1 cellular context compared by ENCODE assay signal in the genomic region with DNA sequence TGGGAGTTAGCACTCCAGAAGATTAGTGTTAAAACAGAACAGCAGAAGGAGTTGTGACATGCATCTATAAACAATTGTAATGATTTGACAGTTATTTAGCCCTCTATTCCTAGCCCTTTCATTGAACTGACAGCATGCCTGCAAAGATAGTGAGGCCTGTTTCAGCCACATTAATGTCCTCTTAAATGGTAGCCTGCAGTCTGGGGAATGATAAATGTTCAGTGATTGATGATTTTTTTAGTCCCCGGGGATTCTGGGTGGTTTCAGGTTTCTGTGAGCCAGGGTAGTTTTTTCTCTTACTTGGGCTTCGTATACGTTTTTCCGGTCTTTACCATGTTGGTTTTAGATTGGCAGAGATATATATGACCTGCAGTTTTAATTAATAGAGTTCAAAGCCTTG.
A peak's percentile ranks its signal among the peaks of the same experiment; 100 is the strongest.
TF ChIP-seq lines count a peak whose summit lies in the region.

No MANE protein-coding gene starts in this region.

TF ChIP-seq in HEK293, 187 proteins besides CTCF, POLR2A, EP300 and RAD21 (continued from another document and continues in another):
- TF ChIP-seq, protein P1, sequence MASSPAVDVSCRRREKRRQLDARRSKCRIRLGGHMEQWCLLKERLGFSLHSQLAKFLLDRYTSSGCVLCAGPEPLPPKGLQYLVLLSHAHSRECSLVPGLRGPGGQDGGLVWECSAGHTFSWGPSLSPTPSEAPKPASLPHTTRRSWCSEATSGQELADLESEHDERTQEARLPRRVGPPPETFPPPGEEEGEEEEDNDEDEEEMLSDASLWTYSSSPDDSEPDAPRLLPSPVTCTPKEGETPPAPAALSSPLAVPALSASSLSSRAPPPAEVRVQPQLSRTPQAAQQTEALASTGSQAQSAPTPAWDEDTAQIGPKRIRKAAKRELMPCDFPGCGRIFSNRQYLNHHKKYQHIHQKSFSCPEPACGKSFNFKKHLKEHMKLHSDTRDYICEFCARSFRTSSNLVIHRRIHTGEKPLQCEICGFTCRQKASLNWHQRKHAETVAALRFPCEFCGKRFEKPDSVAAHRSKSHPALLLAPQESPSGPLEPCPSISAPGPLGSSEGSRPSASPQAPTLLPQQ (tag by site-specific recombination; IDR thresholded peaks at IDR 0.05), result no peak
- TF ChIP-seq ZNF223 (tag by site-specific recombination; IDR thresholded peaks at IDR 0.05) (no peak), ZSCAN16 (tag by site-specific recombination; IDR thresholded peaks at IDR 0.05) (no peak), KLF10 (tag by site-specific recombination; IDR thresholded peaks at IDR 0.05) (peak; percentile 61), ZNF610 (tag by site-specific recombination; IDR thresholded peaks at IDR 0.05; ENCODE audit: borderline replicate concordance) (peak; percentile 73; the same call in 1 of the 2 replicates), ZSCAN23 (tag by site-specific recombination; IDR thresholded peaks at IDR 0.05) (0 out of 2 replicates have a peak, but pooled peaks have one; percentile 48), ZFP41 (tag by site-specific recombination; IDR thresholded peaks at IDR 0.05; ENCODE audit: borderline replicate concordance) (no peak), SCRT1 (tag by site-specific recombination; IDR thresholded peaks at IDR 0.05; ENCODE audit: borderline replicate concordance) (peak; percentile 66), HOXC10 (CRISPR knock-in tag; IDR thresholded peaks at IDR 0.05) (no peak), ZNF549 (tag by site-specific recombination; IDR thresholded peaks at IDR 0.05) (peak; percentile 76), SP7 (tag by site-specific recombination; IDR thresholded peaks at IDR 0.05) (peak; percentile 96), TCF7L2 (IDR thresholded peaks at IDR 0.05; ENCODE audit: borderline replicate concordance, low read depth, low read length) (peak; percentile 74), ZNF354C (tag by site-specific recombination; IDR thresholded peaks at IDR 0.05; ENCODE audit: borderline replicate concordance, low read depth) (no peak), ZNF792 (tag by site-specific recombination; IDR thresholded peaks at IDR 0.05) (no peak), ZNF140 (tag by site-specific recombination; IDR thresholded peaks at IDR 0.05) (no peak), ZNF202 (tag by site-specific recombination; IDR thresholded peaks at IDR 0.05; ENCODE audit: borderline replicate concordance) (no peak), ZNF664 (tag by site-specific recombination; IDR thresholded peaks at IDR 0.05) (no peak), GLIS1 (tag by site-specific recombination; IDR thresholded peaks at IDR 0.05) (no peak), ZNF626 (tag by site-specific recombination; IDR thresholded peaks at IDR 0.05) (no peak), ZNF37A (tag by site-specific recombination; IDR thresholded peaks at IDR 0.05) (no peak), ZNF596 (tag by site-specific recombination; IDR thresholded peaks at IDR 0.05) (no peak), ZNF544 (tag by site-specific recombination; IDR thresholded peaks at IDR 0.05) (no peak), GLI2 (tag by site-specific recombination; IDR thresholded peaks at IDR 0.05; ENCODE audit: borderline replicate concordance, low read depth) (peak; percentile 83; the same call in 1 of the 2 replicates), ZNF624 (tag by site-specific recombination; IDR thresholded peaks at IDR 0.05) (no peak), ZNF426 (tag by site-specific recombination; IDR thresholded peaks at IDR 0.05) (no peak), ZNF501 (tag by site-specific recombination; IDR thresholded peaks at IDR 0.05) (peak; percentile 46; the same call in 1 of the 2 replicates), ZBTB8A (tag by site-specific recombination; IDR thresholded peaks at IDR 0.05) (peak; percentile 63), ZNF274 (IDR thresholded peaks at IDR 0.05; ENCODE audit: low read length) (no peak), ZNF274 (tag by site-specific recombination; IDR thresholded peaks at IDR 0.05; ENCODE audit: borderline replicate concordance) (no peak), ZNF324 (tag by site-specific recombination; IDR thresholded peaks at IDR 0.05) (no peak), ZNF19 (tag by site-specific recombination; IDR thresholded peaks at IDR 0.05; ENCODE audit: low read depth) (no peak), WT1 (tag by site-specific recombination; IDR thresholded peaks at IDR 0.05) (peak; percentile 91), ZNF558 (tag by site-specific recombination; IDR thresholded peaks at IDR 0.05) (no peak), ZNF341 (tag by site-specific recombination; IDR thresholded peaks at IDR 0.05; ENCODE audit: low read depth) (peak; percentile 20; the same call in 1 of the 2 replicates), ZEB2 (tag by site-specific recombination; IDR thresholded peaks at IDR 0.05) (peak; percentile 86), ZNF24 (tag by site-specific recombination; IDR thresholded peaks at IDR 0.05) (peak; percentile 79)
- TF ChIP-seq, protein P2, sequence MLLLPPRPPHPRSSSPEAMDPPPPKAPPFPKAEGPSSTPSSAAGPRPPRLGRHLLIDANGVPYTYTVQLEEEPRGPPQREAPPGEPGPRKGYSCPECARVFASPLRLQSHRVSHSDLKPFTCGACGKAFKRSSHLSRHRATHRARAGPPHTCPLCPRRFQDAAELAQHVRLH (tag by site-specific recombination; IDR thresholded peaks at IDR 0.05), result peak; percentile 91
- TF ChIP-seq, protein P3, sequence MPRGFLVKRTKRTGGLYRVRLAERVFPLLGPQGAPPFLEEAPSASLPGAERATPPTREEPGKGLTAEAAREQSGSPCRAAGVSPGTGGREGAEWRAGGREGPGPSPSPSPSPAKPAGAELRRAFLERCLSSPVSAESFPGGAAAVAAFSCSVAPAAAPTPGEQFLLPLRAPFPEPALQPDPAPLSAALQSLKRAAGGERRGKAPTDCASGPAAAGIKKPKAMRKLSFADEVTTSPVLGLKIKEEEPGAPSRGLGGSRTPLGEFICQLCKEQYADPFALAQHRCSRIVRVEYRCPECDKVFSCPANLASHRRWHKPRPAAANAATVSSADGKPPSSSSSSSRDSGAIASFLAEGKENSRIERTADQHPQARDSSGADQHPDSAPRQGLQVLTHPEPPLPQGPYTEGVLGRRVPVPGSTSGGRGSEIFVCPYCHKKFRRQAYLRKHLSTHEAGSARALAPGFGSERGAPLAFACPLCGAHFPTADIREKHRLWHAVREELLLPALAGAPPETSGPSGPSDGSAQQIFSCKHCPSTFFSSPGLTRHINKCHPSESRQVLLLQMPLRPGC (tag by site-specific recombination; IDR thresholded peaks at IDR 0.05), result peak; percentile 84
- TF ChIP-seq, protein P4, sequence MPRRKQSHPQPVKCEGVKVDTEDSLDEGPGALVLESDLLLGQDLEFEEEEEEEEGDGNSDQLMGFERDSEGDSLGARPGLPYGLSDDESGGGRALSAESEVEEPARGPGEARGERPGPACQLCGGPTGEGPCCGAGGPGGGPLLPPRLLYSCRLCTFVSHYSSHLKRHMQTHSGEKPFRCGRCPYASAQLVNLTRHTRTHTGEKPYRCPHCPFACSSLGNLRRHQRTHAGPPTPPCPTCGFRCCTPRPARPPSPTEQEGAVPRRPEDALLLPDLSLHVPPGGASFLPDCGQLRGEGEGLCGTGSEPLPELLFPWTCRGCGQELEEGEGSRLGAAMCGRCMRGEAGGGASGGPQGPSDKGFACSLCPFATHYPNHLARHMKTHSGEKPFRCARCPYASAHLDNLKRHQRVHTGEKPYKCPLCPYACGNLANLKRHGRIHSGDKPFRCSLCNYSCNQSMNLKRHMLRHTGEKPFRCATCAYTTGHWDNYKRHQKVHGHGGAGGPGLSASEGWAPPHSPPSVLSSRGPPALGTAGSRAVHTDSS (tag by site-specific recombination; IDR thresholded peaks at IDR 0.05), result no peak
- TF ChIP-seq, protein P5, sequence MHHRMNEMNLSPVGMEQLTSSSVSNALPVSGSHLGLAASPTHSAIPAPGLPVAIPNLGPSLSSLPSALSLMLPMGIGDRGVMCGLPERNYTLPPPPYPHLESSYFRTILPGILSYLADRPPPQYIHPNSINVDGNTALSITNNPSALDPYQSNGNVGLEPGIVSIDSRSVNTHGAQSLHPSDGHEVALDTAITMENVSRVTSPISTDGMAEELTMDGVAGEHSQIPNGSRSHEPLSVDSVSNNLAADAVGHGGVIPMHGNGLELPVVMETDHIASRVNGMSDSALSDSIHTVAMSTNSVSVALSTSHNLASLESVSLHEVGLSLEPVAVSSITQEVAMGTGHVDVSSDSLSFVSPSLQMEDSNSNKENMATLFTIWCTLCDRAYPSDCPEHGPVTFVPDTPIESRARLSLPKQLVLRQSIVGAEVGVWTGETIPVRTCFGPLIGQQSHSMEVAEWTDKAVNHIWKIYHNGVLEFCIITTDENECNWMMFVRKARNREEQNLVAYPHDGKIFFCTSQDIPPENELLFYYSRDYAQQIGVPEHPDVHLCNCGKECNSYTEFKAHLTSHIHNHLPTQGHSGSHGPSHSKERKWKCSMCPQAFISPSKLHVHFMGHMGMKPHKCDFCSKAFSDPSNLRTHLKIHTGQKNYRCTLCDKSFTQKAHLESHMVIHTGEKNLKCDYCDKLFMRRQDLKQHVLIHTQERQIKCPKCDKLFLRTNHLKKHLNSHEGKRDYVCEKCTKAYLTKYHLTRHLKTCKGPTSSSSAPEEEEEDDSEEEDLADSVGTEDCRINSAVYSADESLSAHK (tag by site-specific recombination; IDR thresholded peaks at IDR 0.05), result peak; percentile 89
- TF ChIP-seq, protein P6, sequence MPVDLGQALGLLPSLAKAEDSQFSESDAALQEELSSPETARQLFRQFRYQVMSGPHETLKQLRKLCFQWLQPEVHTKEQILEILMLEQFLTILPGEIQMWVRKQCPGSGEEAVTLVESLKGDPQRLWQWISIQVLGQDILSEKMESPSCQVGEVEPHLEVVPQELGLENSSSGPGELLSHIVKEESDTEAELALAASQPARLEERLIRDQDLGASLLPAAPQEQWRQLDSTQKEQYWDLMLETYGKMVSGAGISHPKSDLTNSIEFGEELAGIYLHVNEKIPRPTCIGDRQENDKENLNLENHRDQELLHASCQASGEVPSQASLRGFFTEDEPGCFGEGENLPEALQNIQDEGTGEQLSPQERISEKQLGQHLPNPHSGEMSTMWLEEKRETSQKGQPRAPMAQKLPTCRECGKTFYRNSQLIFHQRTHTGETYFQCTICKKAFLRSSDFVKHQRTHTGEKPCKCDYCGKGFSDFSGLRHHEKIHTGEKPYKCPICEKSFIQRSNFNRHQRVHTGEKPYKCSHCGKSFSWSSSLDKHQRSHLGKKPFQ (tag by site-specific recombination; IDR thresholded peaks at IDR 0.05), result 0 out of 2 replicates have a peak, but pooled peaks have one; percentile 40
- TF ChIP-seq, protein P7, sequence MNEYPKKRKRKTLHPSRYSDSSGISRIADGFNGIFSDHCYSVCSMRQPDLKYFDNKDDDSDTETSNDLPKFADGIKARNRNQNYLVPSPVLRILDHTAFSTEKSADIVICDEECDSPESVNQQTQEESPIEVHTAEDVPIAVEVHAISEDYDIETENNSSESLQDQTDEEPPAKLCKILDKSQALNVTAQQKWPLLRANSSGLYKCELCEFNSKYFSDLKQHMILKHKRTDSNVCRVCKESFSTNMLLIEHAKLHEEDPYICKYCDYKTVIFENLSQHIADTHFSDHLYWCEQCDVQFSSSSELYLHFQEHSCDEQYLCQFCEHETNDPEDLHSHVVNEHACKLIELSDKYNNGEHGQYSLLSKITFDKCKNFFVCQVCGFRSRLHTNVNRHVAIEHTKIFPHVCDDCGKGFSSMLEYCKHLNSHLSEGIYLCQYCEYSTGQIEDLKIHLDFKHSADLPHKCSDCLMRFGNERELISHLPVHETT (tag by site-specific recombination; IDR thresholded peaks at IDR 0.05), result peak; percentile 72
- TF ChIP-seq, protein P8, sequence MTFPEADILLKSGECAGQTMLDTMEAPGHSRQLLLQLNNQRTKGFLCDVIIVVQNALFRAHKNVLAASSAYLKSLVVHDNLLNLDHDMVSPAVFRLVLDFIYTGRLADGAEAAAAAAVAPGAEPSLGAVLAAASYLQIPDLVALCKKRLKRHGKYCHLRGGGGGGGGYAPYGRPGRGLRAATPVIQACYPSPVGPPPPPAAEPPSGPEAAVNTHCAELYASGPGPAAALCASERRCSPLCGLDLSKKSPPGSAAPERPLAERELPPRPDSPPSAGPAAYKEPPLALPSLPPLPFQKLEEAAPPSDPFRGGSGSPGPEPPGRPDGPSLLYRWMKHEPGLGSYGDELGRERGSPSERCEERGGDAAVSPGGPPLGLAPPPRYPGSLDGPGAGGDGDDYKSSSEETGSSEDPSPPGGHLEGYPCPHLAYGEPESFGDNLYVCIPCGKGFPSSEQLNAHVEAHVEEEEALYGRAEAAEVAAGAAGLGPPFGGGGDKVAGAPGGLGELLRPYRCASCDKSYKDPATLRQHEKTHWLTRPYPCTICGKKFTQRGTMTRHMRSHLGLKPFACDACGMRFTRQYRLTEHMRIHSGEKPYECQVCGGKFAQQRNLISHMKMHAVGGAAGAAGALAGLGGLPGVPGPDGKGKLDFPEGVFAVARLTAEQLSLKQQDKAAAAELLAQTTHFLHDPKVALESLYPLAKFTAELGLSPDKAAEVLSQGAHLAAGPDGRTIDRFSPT (tag by site-specific recombination; IDR thresholded peaks at IDR 0.05), result no peak
- TF ChIP-seq, protein P9, sequence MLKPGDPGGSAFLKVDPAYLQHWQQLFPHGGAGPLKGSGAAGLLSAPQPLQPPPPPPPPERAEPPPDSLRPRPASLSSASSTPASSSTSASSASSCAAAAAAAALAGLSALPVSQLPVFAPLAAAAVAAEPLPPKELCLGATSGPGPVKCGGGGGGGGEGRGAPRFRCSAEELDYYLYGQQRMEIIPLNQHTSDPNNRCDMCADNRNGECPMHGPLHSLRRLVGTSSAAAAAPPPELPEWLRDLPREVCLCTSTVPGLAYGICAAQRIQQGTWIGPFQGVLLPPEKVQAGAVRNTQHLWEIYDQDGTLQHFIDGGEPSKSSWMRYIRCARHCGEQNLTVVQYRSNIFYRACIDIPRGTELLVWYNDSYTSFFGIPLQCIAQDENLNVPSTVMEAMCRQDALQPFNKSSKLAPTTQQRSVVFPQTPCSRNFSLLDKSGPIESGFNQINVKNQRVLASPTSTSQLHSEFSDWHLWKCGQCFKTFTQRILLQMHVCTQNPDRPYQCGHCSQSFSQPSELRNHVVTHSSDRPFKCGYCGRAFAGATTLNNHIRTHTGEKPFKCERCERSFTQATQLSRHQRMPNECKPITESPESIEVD (tag by site-specific recombination; IDR thresholded peaks at IDR 0.05), result peak; percentile 98
- TF ChIP-seq, protein P10, sequence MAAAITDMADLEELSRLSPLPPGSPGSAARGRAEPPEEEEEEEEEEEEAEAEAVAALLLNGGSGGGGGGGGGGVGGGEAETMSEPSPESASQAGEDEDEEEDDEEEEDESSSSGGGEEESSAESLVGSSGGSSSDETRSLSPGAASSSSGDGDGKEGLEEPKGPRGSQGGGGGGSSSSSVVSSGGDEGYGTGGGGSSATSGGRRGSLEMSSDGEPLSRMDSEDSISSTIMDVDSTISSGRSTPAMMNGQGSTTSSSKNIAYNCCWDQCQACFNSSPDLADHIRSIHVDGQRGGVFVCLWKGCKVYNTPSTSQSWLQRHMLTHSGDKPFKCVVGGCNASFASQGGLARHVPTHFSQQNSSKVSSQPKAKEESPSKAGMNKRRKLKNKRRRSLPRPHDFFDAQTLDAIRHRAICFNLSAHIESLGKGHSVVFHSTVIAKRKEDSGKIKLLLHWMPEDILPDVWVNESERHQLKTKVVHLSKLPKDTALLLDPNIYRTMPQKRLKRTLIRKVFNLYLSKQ (tag by site-specific recombination; IDR thresholded peaks at IDR 0.05; ENCODE audit: borderline replicate concordance), result 0 out of 2 replicates have a peak, but pooled peaks have one; percentile 16
- TF ChIP-seq, protein P11, sequence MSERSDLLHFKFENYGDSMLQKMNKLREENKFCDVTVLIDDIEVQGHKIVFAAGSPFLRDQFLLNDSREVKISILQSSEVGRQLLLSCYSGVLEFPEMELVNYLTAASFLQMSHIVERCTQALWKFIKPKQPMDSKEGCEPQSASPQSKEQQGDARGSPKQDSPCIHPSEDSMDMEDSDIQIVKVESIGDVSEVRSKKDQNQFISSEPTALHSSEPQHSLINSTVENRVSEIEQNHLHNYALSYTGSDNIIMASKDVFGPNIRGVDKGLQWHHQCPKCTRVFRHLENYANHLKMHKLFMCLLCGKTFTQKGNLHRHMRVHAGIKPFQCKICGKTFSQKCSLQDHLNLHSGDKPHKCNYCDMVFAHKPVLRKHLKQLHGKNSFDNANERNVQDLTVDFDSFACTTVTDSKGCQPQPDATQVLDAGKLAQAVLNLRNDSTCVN (tag by site-specific recombination; optimal IDR thresholded peaks at IDR 0.05), result no peak
